ENCODE assay signal across 1 cellular context in genomic region chr11:75246006-75246672, GRCh38.
TF ChIP-seq lines count a peak whose summit lies in the region.

No MANE protein-coding gene starts in this region.

TF ChIP-seq in K562, 482 proteins besides CTCF, POLR2A, EP300 and RAD21 (continued from another document):
- TF ChIP-seq MGA (IDR thresholded peaks at IDR 0.05) (no peak), ZNF699 (CRISPR knock-in tag; IDR thresholded peaks at IDR 0.05; ENCODE audit: insufficient replicate concordance) (no peak), ZKSCAN1 (IDR thresholded peaks at IDR 0.05; ENCODE audit: low read depth, low read length) (0 out of 2 replicates have a peak, but pooled peaks have one; percentile 46)
